21 cellular contexts compared by ENCODE assay signal in the genomic region with DNA sequence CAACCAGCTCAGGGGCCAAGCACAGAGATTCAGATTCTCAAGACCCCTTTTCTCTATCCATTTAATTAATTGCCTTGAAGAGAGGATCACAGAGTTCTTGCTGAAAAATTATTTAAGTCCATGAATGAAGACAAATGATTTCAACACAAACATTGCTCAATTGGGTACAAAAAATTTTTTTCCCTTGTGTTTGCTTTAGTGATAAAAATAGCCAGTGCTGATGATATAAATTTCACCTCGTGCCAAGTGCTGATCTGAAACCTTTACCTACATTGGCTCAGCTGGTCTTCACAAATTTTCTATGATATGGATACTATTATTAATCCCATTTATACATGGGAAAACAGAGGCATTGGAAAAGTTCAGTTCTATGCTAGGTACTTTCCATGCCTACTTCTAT.
"Had no signal": no experiment of that assay in that cellular context is flagged by ENCODE, and none has a peak within 500 bp of the region (broad histone marks: within the 10 kb centered on the region; RNA-seq: fewer than 3 reads in every experiment).

No MANE protein-coding gene starts in this region.

- H3K27ac Mint-ChIP-seq: naive thymus-derived CD4-positive, alpha-beta T cell; nephron progenitor cell; stimulated activated memory B cell treated with anti-CD40 and anti-IgM and Interleukin-4, amounts not matched to agents 10 μg/mL and 1 μg/mL and 100 μg/mL, for 72 hours; stimulated activated naive CD8-positive, alpha-beta T cell treated with anti-CD3 and anti-CD28 coated beads, Interleukin-15, amount 100 ng/mL, for 72 hours had no signal

- H3K9me3 Mint-ChIP-seq: nephron progenitor cell had no signal

- H3K27me3 ChIP-seq: dorsolateral prefrontal cortex, heart left ventricle, neutrophil, testis had no signal

- H3K9me3 ChIP-seq: heart left ventricle, left ventricle myocardium inferior, lower lobe of right lung, neutrophil, testis, tibial nerve had no signal

- H3K36me3 ChIP-seq: heart left ventricle, left ventricle myocardium inferior, lower lobe of right lung, neutrophil, tibial nerve had no signal

- H3K27me3 Mint-ChIP-seq: stimulated activated memory B cell treated with anti-CD40 and anti-IgM and Interleukin-4, amounts not matched to agents 10 μg/mL and 1 μg/mL and 100 μg/mL, for 72 hours; stimulated activated naive CD8-positive, alpha-beta T cell treated with anti-CD3 and anti-CD28 coated beads, Interleukin-15, amount 100 ng/mL, for 72 hours had no signal

- ATAC-seq: esophagus mucosa; heart left ventricle; naive thymus-derived CD4-positive, alpha-beta T cell; right cardiac atrium; stimulated activated memory B cell treated with anti-CD40 and anti-IgM and Interleukin-4, amounts not matched to agents 10 μg/mL and 1 μg/mL and 100 μg/mL, for 72 hours; stimulated activated naive CD8-positive, alpha-beta T cell treated with anti-CD3 and anti-CD28 coated beads, Interleukin-15, amount 100 ng/mL, for 72 hours had no signal

- H3K4me1 ChIP-seq: heart left ventricle, left ventricle myocardium inferior, lower lobe of right lung, testis, tibial nerve had no signal

- DNase-seq: central memory CD4-positive, alpha-beta T cell; cortex of kidney; dorsolateral prefrontal cortex; effector CD8-positive, alpha-beta T cell; heart left ventricle; hippocampal formation; left ventricle myocardium inferior; lower lobe of right lung; mesenchymal stem cell; naive thymus-derived CD4-positive, alpha-beta T cell; nephron progenitor cell; right cardiac atrium; stimulated activated CD4-positive, alpha-beta T cell treated with anti-CD3 and anti-CD28 coated beads, Interleukin-15, amount 100 ng/mL, for 24 hours; stimulated activated CD4-positive, alpha-beta T cell treated with anti-CD3 and anti-CD28 coated beads, Interleukin-1b, Interleukin-23, amount 100 ng/mL, for 48 hours; stimulated activated CD4-positive, alpha-beta T cell treated with anti-CD3 and anti-CD28 coated beads, Interleukin-4, amount 100 ng/mL, for 24 hours; stimulated activated naive CD8-positive, alpha-beta T cell treated with anti-CD3 and anti-CD28 coated beads, Interleukin-15, amount 100 ng/mL, for 72 hours; testis had no signal

- H3K4me3 Mint-ChIP-seq: naive thymus-derived CD4-positive, alpha-beta T cell; nephron progenitor cell; stimulated activated memory B cell treated with anti-CD40 and anti-IgM and Interleukin-4, amounts not matched to agents 10 μg/mL and 1 μg/mL and 100 μg/mL, for 72 hours; stimulated activated naive CD8-positive, alpha-beta T cell treated with anti-CD3 and anti-CD28 coated beads, Interleukin-15, amount 100 ng/mL, for 72 hours had no signal

- H3K4me1 Mint-ChIP-seq: naive thymus-derived CD4-positive, alpha-beta T cell; stimulated activated memory B cell treated with anti-CD40 and anti-IgM and Interleukin-4, amounts not matched to agents 10 μg/mL and 1 μg/mL and 100 μg/mL, for 72 hours; stimulated activated naive CD8-positive, alpha-beta T cell treated with anti-CD3 and anti-CD28 coated beads, Interleukin-15, amount 100 ng/mL, for 72 hours had no signal

- H3K27ac ChIP-seq: dorsolateral prefrontal cortex, heart left ventricle, left ventricle myocardium inferior, lower lobe of right lung, neutrophil, testis, tibial nerve had no signal

- H3K36me3 Mint-ChIP-seq: stimulated activated memory B cell treated with anti-CD40 and anti-IgM and Interleukin-4, amounts not matched to agents 10 μg/mL and 1 μg/mL and 100 μg/mL, for 72 hours had no signal

- H3K4me3 ChIP-seq: dorsolateral prefrontal cortex, heart left ventricle, left ventricle myocardium inferior, lower lobe of right lung, testis, tibial nerve had no signal
